8 cellular contexts compared by ENCODE assay signal in the genomic region with DNA sequence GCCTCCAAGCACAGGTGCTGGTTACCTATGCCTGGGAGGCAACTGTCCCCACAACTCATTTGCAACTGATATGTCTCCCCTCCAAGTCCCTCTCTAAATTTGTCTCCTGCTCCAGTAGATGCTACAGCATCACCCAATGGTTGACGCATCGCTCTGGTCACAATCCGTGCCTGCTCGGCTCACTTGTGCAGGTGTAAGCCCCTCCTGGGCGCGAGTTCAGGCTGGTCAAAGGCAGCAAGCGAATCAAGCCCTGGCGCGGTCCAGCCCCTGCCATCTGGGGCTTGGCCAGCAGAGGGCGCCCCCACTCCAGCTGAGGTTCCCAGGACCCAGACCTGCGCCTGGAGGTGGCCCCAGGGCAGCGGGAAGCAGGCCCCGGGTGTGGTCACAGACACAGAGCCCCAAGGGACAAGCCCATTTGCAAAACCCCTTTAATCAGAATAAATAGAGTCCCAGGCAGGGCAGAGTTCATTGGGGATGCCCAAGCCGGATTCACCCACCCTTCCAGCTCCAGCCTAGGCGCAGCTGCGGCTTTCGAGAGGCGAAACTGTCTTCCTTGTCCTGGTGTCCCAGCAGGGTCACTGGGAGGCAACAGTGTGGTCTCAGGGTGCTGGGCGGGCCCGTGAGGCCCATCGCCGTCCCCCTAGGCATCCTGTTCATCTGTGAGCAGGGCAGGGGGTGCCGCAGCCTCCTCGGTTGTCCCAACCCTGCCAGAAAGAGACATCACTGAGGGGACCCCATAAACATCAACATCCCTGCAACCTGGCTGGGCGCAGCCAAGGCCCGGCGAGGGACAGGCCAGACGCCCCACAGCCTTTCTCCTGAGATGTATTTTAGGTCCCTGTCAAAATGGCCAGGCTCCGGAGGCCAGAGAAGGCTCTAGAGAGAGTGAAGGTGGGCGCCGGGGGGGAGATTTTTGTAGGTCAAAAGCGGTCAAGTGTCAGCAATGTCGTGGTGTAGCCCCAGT. TPM values are rescaled to one million over a fixed set of nuclear protein-coding genes. Genes with fewer than 3 reads are reported as not detected.
A peak's percentile ranks its signal among the peaks of the same experiment; 100 is the strongest.
DNase-seq lines count a peak whose midpoint lies in the region; ATAC-seq, FAIRE-seq and TF ChIP-seq lines count a peak whose summit lies in the region.

No MANE protein-coding gene starts in this region.

- H3K9me3 ChIP-seq in aorta (ENCODE audit: control insufficient read depth, low read length), result no peaks in the 10 kb centered on the region

- no peaks in the 10 kb centered on the region for H3K36me3 ChIP-seq in aorta (ENCODE audit: control insufficient read depth in 1 of 2, insufficient read depth in 2 of 2, low read length in 1 of 2)

- no peaks in the 10 kb centered on the region for H3K4me1 ChIP-seq in aorta (ENCODE audit: control insufficient read depth in 1 of 2, insufficient read depth in 2 of 2, low read length in 2 of 2)

- TF ChIP-seq CTCF in foreskin fibroblast (IDR thresholded peaks at IDR 0.05; ENCODE audit: low read depth, low read length), result peak; percentile 96
- peak; percentile 99 for TF ChIP-seq CTCF in osteocyte (IDR thresholded peaks at IDR 0.05)

- H3K9me3 Mint-ChIP-seq in osteocyte (ENCODE audit: unreplicated experiment), result no peaks in the 10 kb centered on the region

- peak; percentile 63 for FAIRE-seq in G401.6 (lab: Jason Lieb, UNC)

- intact Hi-C loops in aorta (cut with DNase I), result loop anchor here (5.0 to 10.0 kb wide), 4 partner anchors 60 to 312 kb away; no protein-coding TSS in a partner anchor

- no peak overlapping the region for H3K27ac Mint-ChIP-seq in osteocyte (ENCODE audit: unreplicated experiment)

- peaks cover 12% of the 10 kb centered on the region for H3K4me1 Mint-ChIP-seq in osteocyte (ENCODE audit: unreplicated experiment)

- WGBS in aorta, 2 donors, result 50 to 54% methylated on average over 33 of the region's 33 CpGs

- peaks cover 2% of the 10 kb centered on the region for H3K36me3 Mint-ChIP-seq in osteocyte (ENCODE audit: unreplicated experiment)

- no peaks in the 10 kb centered on the region for H3K27me3 ChIP-seq in aorta (ENCODE audit: control insufficient read depth in 1 of 2, insufficient read depth in 2 of 2, low read length in 1 of 2)

- no peak overlapping the region for H3K27ac ChIP-seq in aorta (ENCODE audit: low read depth in 1 of 2, low read length in 2 of 2)

- no peak overlapping the region for H3K4me3 Mint-ChIP-seq in osteocyte (ENCODE audit: unreplicated experiment)

- peak; percentile 66 for DNase-seq in HPDE6-E6E7 (ENCODE audit: extremely low spot score)
- DNase-seq in RPMI7951 (ENCODE audit: low read depth), result peak; percentile 31
- peak; percentile 93 for DNase-seq in activated effector memory CD4-positive, alpha-beta T cell treated with anti-CD3 and anti-CD28 coated beads, Interleukin-2, amount 50 U/mL, for 16 hours
- peak; percentile 29 to 80 for DNase-seq in foreskin fibroblast
- DNase-seq in osteocyte (ENCODE audit: extremely low spot score, unreplicated experiment), result peak; percentile 93
- DNase-seq in aorta, result peak; percentile 78 to 92

- H3K27me3 Mint-ChIP-seq in osteocyte (ENCODE audit: unreplicated experiment), result no peaks in the 10 kb centered on the region

- ATAC-seq in aorta (ENCODE audit: low FRiP score) (peak; percentile 83), HG03521 (IDR thresholded peaks at IDR 0.05; ENCODE audit: unreplicated experiment) (no peak)

- no peak overlapping the region for H3K4me3 ChIP-seq in foreskin fibroblast (ENCODE audit: low read depth in 1 of 2, low read length in 2 of 2)
- no peak overlapping the region for H3K4me3 ChIP-seq in aorta (ENCODE audit: low read length in 2 of 2)

RNA-seq across cellular contexts. Expression of a gene that starts 15.8 kb away (rescaled TPM):
- not detected in 2 replicates for total RNA-seq in RPMI7951 (2014; rRNA removed; shearing (Covaris generic))
- 31.2 and 32.6 TPM in 2 replicates for total RNA-seq in osteocyte
- total RNA-seq in aorta, result 10 to 100 TPM; 33.7 to 63.2 TPM
- polyA plus RNA-seq in aorta, result 1 to 10 TPM; 5.5 to 9.1 TPM

RNA-seq across cellular contexts. Expression of a gene that starts 17.8 kb away (rescaled TPM):
- total RNA-seq in RPMI7951 (2014; rRNA removed; shearing (Covaris generic)), result not detected in 2 replicates
- total RNA-seq in osteocyte (0.40 and 0.99 TPM in 2 replicates), aorta (10 to 100 TPM in 1 of 2 donors, 1 to 10 TPM in 1; 6.6 to 14.4 TPM)
- polyA plus RNA-seq in aorta, result 1 to 10 TPM; 1.0 to 8.0 TPM

RNA-seq across cellular contexts. Expression of a gene that starts 33.4 kb away (rescaled TPM):
- not detected in 2 replicates for total RNA-seq in RPMI7951 (2014; rRNA removed; shearing (Covaris generic))
- total RNA-seq in osteocyte (not detected in 2 replicates), aorta (not detected)
- under 1 TPM in 1 of 2 donors, not detected in 1; 0.13 TPM for polyA plus RNA-seq in aorta

RNA-seq across cellular contexts. Expression of a gene that starts 55.6 kb away (rescaled TPM):
- 15.6 and 17.3 TPM in 2 replicates for total RNA-seq in RPMI7951 (2014; rRNA removed; shearing (Covaris generic))
- 43.2 and 48.6 TPM in 2 replicates for total RNA-seq in osteocyte
- total RNA-seq in aorta, result 10 to 100 TPM; 67.7 to 69.9 TPM
- 10 to 100 TPM; 49.0 to 91.9 TPM for polyA plus RNA-seq in aorta

Comparison
In these comparisons a context has a peak if more than half of its experiments do, and no peak if none do; other contexts are left out.
1. DNase-seq: peak in every context shown above with its lines; median percentile 93 in activated effector memory CD4-positive, alpha-beta T cell treated with anti-CD3 and anti-CD28 coated beads, Interleukin-2, amount 50 U/mL, for 16 hours; 93 in osteocyte; 85 in aorta; 66 in HPDE6-E6E7; 54 in foreskin fibroblast; 31 in RPMI7951.
2. RNA of a gene that starts 15.8 kb away (total RNA-seq): 33.7 to 63.2 TPM in aorta and 31.2 to 32.6 TPM in osteocyte; not detected in RPMI7951; every median in the first group is over 10 times any median in the second.